ENCODE assay signal across 8 cellular contexts in genomic region chr18:5057348-5058012, GRCh38.
DNase-seq lines count a peak whose midpoint lies in the region; ATAC-seq lines count a peak whose summit lies in the region.

No MANE protein-coding gene starts in this region.

- no peaks in the 10 kb centered on the region for H4K20me1 ChIP-seq in Karpas-422 (ENCODE audit: insufficient read depth, low read depth, low read length)

- H3K36me3 ChIP-seq in Karpas-422 (ENCODE audit: insufficient read depth, low read length) (no peaks in the 10 kb centered on the region), adipocyte (ENCODE audit: control insufficient read depth, insufficient read depth, low read length, severe bottlenecking) (no peaks in the 10 kb centered on the region)

- 16% methylated on average over 9 of the region's 9 CpGs for WGBS in right cardiac atrium

- no peak overlapping the region for H2AFZ ChIP-seq in Karpas-422 (ENCODE audit: low read length)

- no peak overlapping the region for H3K4me3 ChIP-seq in Karpas-422 (ENCODE audit: low read length)
- H3K4me3 ChIP-seq in adipocyte (ENCODE audit: low read length), result no peak overlapping the region
- no peak overlapping the region for H3K4me3 ChIP-seq in right cardiac atrium (ENCODE audit: low read length)
- no peak overlapping the region for H3K4me3 ChIP-seq in skeletal muscle cell (ENCODE audit: low read depth, low read length)

- H3K9me3 ChIP-seq in Karpas-422 (ENCODE audit: low read length), result no peaks in the 10 kb centered on the region
- no peaks in the 10 kb centered on the region for H3K9me3 ChIP-seq in adipocyte (ENCODE audit: control insufficient read depth, low read length)
- H3K9me3 ChIP-seq in right cardiac atrium (ENCODE audit: control insufficient read depth, low read length), result no peaks in the 10 kb centered on the region

- no peaks in the 10 kb centered on the region for H3K79me2 ChIP-seq in Karpas-422 (ENCODE audit: low read length)

- ATAC-seq in GM21619 (IDR thresholded peaks at IDR 0.05; ENCODE audit: unreplicated experiment) (peak; percentile 76), right cardiac atrium (peak; percentile 60 to 76)

- intact Hi-C loops in right cardiac atrium (cut with DNase I), result loop anchor here in 1 of 4 donors (5.0 kb wide), 1 partner anchor 950 kb away; no protein-coding TSS in a partner anchor

- H3K9ac ChIP-seq in Karpas-422 (ENCODE audit: low read length) (no peak overlapping the region), adipocyte (ENCODE audit: low read length) (no peak overlapping the region)

- H3K27me3 ChIP-seq in Karpas-422 (ENCODE audit: low read length) (no peaks in the 10 kb centered on the region), adipocyte (replicated peaks; ENCODE audit: control insufficient read depth, insufficient read depth, low read length) (no peaks in the 10 kb centered on the region), right cardiac atrium (ENCODE audit: control insufficient read depth, insufficient read depth) (no peaks in the 10 kb centered on the region)

- H3K27ac ChIP-seq in Karpas-422 (ENCODE audit: low read length), result no peak overlapping the region
- H3K27ac ChIP-seq in right cardiac atrium (ENCODE audit: low read length), result no peak overlapping the region

- H3K4me2 ChIP-seq in Karpas-422 (ENCODE audit: low read depth, low read length, poor library complexity, severe bottlenecking), result peak overlapping the region; percentile 27

- DNase-seq in ELF-1 (ENCODE audit: low read depth, low spot score) (peak; percentile 86), Karpas-422 (peak; percentile 84), RPMI8226 (peak; percentile 69), adipocyte (ENCODE audit: low read depth) (peak; percentile 58), right cardiac atrium (peak; percentile 26 to 64 (median 58)), skeletal muscle cell (ENCODE audit: low read depth) (peak; percentile 1), NCI-H187 treated with DMSO at 0.1 percent for 48 hours (lab: John Stamatoyannopoulos, UW) (no peak)

- H3K9me2 ChIP-seq in Karpas-422 (replicated peaks; ENCODE audit: insufficient read depth, low read length), result no peaks in the 10 kb centered on the region

- H3K4me1 ChIP-seq in Karpas-422 (ENCODE audit: low read length) (peaks cover 15% of the 10 kb centered on the region), adipocyte (ENCODE audit: control insufficient read depth, insufficient read depth, low read length) (peaks cover 10% of the 10 kb centered on the region), right cardiac atrium (ENCODE audit: control insufficient read depth, insufficient read depth, low read length) (peaks cover 1% of the 10 kb centered on the region)
